In the genomic region with DNA sequence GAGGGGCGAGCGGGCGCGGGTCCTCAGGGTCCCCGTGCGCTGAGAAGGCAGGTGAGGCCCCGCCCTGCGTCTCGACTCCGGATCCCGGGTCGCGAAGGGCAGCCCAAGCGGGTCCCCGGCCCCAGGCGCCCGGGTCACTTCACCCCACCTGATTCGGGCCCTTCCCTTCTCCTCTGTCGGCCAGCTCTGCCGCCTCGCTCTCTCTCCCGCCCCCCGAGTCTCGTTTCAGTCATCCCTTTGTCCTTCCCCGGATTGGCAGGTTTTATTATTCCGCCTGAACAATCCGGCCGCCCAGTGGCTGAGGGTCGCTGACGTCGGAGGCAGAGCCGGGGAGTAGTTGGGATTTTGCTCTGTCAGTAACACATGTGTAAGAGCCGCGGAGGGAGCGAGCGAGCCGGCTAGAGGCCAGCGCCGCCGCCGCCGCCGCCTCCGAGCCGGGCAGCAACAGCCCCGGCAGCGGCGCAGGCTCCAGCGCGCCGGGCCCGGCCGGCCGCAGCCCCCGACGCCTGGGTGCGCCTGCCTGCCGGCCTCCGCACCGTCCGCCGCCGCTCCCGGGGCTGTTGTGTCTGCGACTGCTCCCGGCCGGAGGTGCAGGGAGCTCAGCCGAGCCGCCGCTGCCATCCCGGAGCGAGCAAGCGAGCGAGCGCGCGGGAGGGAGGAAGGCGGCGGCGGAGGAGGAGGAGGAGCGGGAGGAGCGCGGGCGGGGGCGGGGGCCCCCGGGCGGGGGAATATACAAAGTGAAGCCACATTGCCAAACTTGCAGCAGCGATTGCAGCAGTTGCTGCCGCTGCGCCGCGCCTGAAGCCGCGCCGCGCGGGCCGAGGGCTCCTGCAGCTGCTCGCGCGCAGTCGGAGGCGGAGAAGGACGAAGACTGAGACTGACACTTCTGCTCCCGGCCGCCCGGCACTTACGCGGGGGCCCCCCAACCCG, we compare ENCODE assay signal across 8 cellular contexts. TPM values are rescaled to one million over a fixed set of nuclear protein-coding genes. Genes with fewer than 3 reads are reported as not detected.
DNase-seq lines count a peak whose midpoint lies in the region; ATAC-seq and TF ChIP-seq lines count a peak whose summit lies in the region.

TSS of gene LMO4 (plus strand) at position 760 of the 930 bp plus-strand sequence. CDS start 3,136 bp downstream, outside the sequence.

- peaks cover 16% of the 10 kb centered on the region for H3K36me3 Mint-ChIP-seq in T-helper 1 cell treated with Interleukin-12 subunit alpha and Interleukin-12 subunit beta and Interleukin-4 antibody, amounts not matched to agents 30 μg/mL and 1 μg/mL, for 36 hours (ENCODE audit: low read depth)

- DNase-seq in NCI-H1694 treated with DMSO at 0.1 percent for 48 hours (lab: John Stamatoyannopoulos, UW) (peak; percentile 95), amniotic stem cell (lab: John Stamatoyannopoulos, UW) (peak; percentile 94), heart right ventricle (peak; percentile 94 to 97), posterior vena cava (ENCODE audit: low spot score) (peak; percentile 98), upper lobe of right lung (peak; percentile 97)

- TF ChIP-seq CTCF in heart right ventricle (IDR thresholded peaks at IDR 0.05) (no peak), upper lobe of right lung (IDR thresholded peaks at IDR 0.05) (no peak)

- H3K27ac Mint-ChIP-seq in T-helper 1 cell treated with Interleukin-12 subunit alpha and Interleukin-12 subunit beta and Interleukin-4 antibody, amounts not matched to agents 30 μg/mL and 1 μg/mL, for 36 hours, result peak within 1 kb of the TSS; percentile 93

- H3K36me3 ChIP-seq in heart right ventricle (peaks cover 0 to 8% (median 0%) of the 10 kb centered on the region in 9 donors), upper lobe of right lung (no peaks in the 10 kb centered on the region)

- H3K27me3 ChIP-seq in heart right ventricle (no peaks in the 10 kb centered on the region), upper lobe of right lung (no peaks in the 10 kb centered on the region)

- H3K9me3 ChIP-seq in heart right ventricle, result no peaks in the 10 kb centered on the region
- H3K9me3 ChIP-seq in upper lobe of right lung, result no peaks in the 10 kb centered on the region

- no peaks in the 10 kb centered on the region for H3K9me3 Mint-ChIP-seq in T-helper 1 cell treated with Interleukin-12 subunit alpha and Interleukin-12 subunit beta and Interleukin-4 antibody, amounts not matched to agents 30 μg/mL and 1 μg/mL, for 36 hours

- ATAC-seq in GM18499 (IDR thresholded peaks at IDR 0.05; ENCODE audit: insufficient read depth, unreplicated experiment), result peak; percentile 78
- peak; percentile 80 for ATAC-seq in HG02938 (IDR thresholded peaks at IDR 0.05; ENCODE audit: unreplicated experiment)
- ATAC-seq in heart right ventricle, result peak; percentile 86 to 95 (median 91)
- ATAC-seq in upper lobe of right lung, result peak; percentile 89

- peaks cover 6% of the 10 kb centered on the region for H3K27me3 Mint-ChIP-seq in T-helper 1 cell treated with Interleukin-12 subunit alpha and Interleukin-12 subunit beta and Interleukin-4 antibody, amounts not matched to agents 30 μg/mL and 1 μg/mL, for 36 hours (ENCODE audit: low read depth)

- H3K4me1 Mint-ChIP-seq in T-helper 1 cell treated with Interleukin-12 subunit alpha and Interleukin-12 subunit beta and Interleukin-4 antibody, amounts not matched to agents 30 μg/mL and 1 μg/mL, for 36 hours (ENCODE audit: low read depth), result peaks cover 27% of the 10 kb centered on the region

- H3K4me1 ChIP-seq in heart right ventricle (peaks cover 0 to 40% (median 22%) of the 10 kb centered on the region in 9 donors), upper lobe of right lung (peaks cover 19% of the 10 kb centered on the region)

- 0 to 1% methylated on average over 79 to 110 of the region's 110 CpGs for WGBS in heart right ventricle, 2 donors

- intact Hi-C loops in heart right ventricle (cut with DNase I), result loop anchor here in 7 of 10 donors (5.0 to 10.0 kb wide), 7 partner anchors 146 to 736 kb away; no protein-coding TSS in a partner anchor
- intact Hi-C loops in posterior vena cava (cut with DNase I), result loop anchor here in 1 of 2 donors (5.0 to 10.0 kb wide), 2 partner anchors 159 to 736 kb away; no protein-coding TSS in a partner anchor
- intact Hi-C loops in upper lobe of right lung (cut with DNase I), result no loop called here

- peak within 1 kb of the TSS; percentile 64 to 88 (median 82) for H3K4me3 ChIP-seq in heart right ventricle
- H3K4me3 ChIP-seq in upper lobe of right lung, result peak within 1 kb of the TSS; percentile 77

- H3K27ac ChIP-seq in heart right ventricle (peak within 1 kb of the TSS; percentile 91 to 97 (median 96)), upper lobe of right lung (peak within 1 kb of the TSS; percentile 97)

- peak within 1 kb of the TSS; percentile 95 for H3K4me3 Mint-ChIP-seq in T-helper 1 cell treated with Interleukin-12 subunit alpha and Interleukin-12 subunit beta and Interleukin-4 antibody, amounts not matched to agents 30 μg/mL and 1 μg/mL, for 36 hours

RNA-seq across cellular contexts. Expression of gene LMO4, which starts in this region (rescaled TPM):
- total RNA-seq in heart right ventricle (10 to 100 TPM; 19.8 to 60.5 (median 27.7) TPM), posterior vena cava (10 to 100 TPM; 56.7 to 64.4 TPM), upper lobe of right lung (46.5 TPM)
- polyA plus RNA-seq in heart right ventricle, result 10 to 100 TPM; 20.5 to 50.2 TPM

Comparison
In these comparisons a context has a peak if more than half of its experiments do, and no peak if none do; other contexts are left out.
1. Peak in every context shown above with its lines: DNase-seq, ATAC-seq, H3K4me3 ChIP-seq and H3K27ac ChIP-seq.